1 cellular context compared by ENCODE assay signal in the genomic region with DNA sequence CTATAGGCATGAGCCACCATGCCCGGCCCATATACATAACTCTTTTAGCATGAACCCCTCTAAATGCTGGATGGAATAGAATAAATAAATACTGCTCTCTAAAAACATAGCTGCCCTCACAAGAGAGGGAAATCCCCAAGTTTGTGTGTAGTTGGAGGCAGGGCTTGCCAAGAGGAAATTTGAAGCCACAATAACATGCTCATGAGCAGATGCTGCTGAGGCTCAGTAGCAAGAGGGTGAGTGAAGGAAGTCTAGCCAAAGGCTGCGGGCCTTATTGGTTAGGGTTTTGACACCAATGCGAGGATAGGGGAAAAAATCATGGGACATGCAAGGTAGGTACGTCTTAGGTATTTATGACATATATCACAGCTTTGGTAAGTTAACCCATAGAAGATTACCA.
TF ChIP-seq lines count a peak whose summit lies in the region.

No MANE protein-coding gene starts in this region.

TF ChIP-seq in GM23338, 12 proteins besides CTCF, POLR2A, EP300 and RAD21 (continued from another document):
- TF ChIP-seq ZNF462 (CRISPR knock-in tag; IDR thresholded peaks at IDR 0.05) (no peak), CREB1 (CRISPR knock-in tag; IDR thresholded peaks at IDR 0.05; ENCODE audit: low read depth) (no peak), ZNF331 (CRISPR knock-in tag; IDR thresholded peaks at IDR 0.05; ENCODE audit: low read depth) (no peak), NANOG (IDR thresholded peaks at IDR 0.05; ENCODE audit: borderline replicate concordance) (no peak), EZH2phosphoT487 (IDR thresholded peaks at IDR 0.05; ENCODE audit: unreplicated experiment) (no peak), STAT1 (IDR thresholded peaks at IDR 0.05; ENCODE audit: unreplicated experiment) (no peak), ZNF114 (CRISPR knock-in tag; IDR thresholded peaks at IDR 0.05) (no peak), JUNB (IDR thresholded peaks at IDR 0.05; ENCODE audit: unreplicated experiment) (no peak), POLR2AphosphoS5 (IDR thresholded peaks at IDR 0.05; ENCODE audit: low read depth) (no peak)
- TF ChIP-seq, protein P1, sequence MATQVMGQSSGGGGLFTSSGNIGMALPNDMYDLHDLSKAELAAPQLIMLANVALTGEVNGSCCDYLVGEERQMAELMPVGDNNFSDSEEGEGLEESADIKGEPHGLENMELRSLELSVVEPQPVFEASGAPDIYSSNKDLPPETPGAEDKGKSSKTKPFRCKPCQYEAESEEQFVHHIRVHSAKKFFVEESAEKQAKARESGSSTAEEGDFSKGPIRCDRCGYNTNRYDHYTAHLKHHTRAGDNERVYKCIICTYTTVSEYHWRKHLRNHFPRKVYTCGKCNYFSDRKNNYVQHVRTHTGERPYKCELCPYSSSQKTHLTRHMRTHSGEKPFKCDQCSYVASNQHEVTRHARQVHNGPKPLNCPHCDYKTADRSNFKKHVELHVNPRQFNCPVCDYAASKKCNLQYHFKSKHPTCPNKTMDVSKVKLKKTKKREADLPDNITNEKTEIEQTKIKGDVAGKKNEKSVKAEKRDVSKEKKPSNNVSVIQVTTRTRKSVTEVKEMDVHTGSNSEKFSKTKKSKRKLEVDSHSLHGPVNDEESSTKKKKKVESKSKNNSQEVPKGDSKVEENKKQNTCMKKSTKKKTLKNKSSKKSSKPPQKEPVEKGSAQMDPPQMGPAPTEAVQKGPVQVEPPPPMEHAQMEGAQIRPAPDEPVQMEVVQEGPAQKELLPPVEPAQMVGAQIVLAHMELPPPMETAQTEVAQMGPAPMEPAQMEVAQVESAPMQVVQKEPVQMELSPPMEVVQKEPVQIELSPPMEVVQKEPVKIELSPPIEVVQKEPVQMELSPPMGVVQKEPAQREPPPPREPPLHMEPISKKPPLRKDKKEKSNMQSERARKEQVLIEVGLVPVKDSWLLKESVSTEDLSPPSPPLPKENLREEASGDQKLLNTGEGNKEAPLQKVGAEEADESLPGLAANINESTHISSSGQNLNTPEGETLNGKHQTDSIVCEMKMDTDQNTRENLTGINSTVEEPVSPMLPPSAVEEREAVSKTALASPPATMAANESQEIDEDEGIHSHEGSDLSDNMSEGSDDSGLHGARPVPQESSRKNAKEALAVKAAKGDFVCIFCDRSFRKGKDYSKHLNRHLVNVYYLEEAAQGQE (IDR thresholded peaks at IDR 0.05; ENCODE audit: unreplicated experiment), result no peak
